In the genomic region with DNA sequence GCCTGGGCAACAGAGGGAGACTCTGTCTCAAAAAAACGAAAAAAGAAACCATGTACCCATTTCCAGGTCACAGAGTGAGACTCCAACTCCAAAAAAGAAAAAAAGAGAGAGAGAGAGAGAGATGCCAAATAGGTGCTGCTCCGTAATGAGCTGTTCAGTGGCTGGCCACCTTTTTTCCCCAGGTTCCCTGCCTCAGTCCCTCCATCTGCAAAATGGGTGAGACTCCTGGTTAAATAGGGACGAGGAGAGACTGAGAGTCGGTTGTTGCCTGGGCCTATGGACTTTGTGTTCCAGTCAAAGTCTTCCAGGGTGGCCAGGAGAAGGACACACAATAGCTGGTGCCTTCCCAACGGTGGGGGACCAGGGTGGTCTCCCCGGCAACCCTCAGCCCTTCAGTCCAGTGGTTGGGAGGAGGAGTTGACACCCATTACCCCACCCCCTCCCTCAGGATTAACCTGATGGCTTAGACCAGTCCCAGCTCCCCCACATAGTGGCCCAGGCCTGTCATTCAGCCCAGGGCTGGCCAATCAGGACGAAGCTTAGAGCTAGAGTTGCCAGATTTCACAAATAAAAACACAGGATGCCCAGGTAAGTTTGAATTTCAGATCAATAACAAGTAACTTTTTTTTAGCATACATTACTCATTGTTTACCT, we compare ENCODE assay signal across 1 cellular context.
TF ChIP-seq lines count a peak whose summit lies in the region.

No MANE protein-coding gene starts in this region.

TF ChIP-seq in K562, 482 proteins besides CTCF, POLR2A, EP300 and RAD21 (continued from another document):
- TF ChIP-seq KDM1A (IDR thresholded peaks at IDR 0.05) (peak; percentile 33 to 63; a peak in 2 of 4 replicates), NONO (IDR thresholded peaks at IDR 0.05; ENCODE audit: low read depth in 2 of 2, low read length in 1 of 2) (no peak), BCOR (IDR thresholded peaks at IDR 0.05) (peak; percentile 42; the same call in 1 of the 2 replicates), KAT2B (IDR thresholded peaks at IDR 0.05; ENCODE audit: low read depth, low read length) (no peak), ZNF589 (CRISPR knock-in tag; IDR thresholded peaks at IDR 0.05; ENCODE audit: low read depth) (no peak), ELF2 (CRISPR knock-in tag; IDR thresholded peaks at IDR 0.05) (no peak), NCOA1 (IDR thresholded peaks at IDR 0.05; ENCODE audit: low read depth) (no peak), ZBTB8A (IDR thresholded peaks at IDR 0.05; ENCODE audit: partially characterized antibody) (no peak), ZC3H4 (CRISPR knock-in tag; IDR thresholded peaks at IDR 0.05; ENCODE audit: borderline replicate concordance) (no peak), U2AF1 (optimal IDR thresholded peaks at IDR 0.05; ENCODE audit: low read depth, low read length) (no peak)
- TF ChIP-seq, protein P1, sequence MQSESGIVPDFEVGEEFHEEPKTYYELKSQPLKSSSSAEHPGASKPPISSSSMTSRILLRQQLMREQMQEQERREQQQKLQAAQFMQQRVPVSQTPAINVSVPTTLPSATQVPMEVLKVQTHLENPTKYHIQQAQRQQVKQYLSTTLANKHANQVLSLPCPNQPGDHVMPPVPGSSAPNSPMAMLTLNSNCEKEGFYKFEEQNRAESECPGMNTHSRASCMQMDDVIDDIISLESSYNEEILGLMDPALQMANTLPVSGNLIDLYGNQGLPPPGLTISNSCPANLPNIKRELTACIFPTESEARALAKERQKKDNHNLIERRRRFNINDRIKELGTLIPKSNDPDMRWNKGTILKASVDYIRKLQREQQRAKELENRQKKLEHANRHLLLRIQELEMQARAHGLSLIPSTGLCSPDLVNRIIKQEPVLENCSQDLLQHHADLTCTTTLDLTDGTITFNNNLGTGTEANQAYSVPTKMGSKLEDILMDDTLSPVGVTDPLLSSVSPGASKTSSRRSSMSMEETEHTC (IDR thresholded peaks at IDR 0.05), result no peak
- TF ChIP-seq, protein P2, sequence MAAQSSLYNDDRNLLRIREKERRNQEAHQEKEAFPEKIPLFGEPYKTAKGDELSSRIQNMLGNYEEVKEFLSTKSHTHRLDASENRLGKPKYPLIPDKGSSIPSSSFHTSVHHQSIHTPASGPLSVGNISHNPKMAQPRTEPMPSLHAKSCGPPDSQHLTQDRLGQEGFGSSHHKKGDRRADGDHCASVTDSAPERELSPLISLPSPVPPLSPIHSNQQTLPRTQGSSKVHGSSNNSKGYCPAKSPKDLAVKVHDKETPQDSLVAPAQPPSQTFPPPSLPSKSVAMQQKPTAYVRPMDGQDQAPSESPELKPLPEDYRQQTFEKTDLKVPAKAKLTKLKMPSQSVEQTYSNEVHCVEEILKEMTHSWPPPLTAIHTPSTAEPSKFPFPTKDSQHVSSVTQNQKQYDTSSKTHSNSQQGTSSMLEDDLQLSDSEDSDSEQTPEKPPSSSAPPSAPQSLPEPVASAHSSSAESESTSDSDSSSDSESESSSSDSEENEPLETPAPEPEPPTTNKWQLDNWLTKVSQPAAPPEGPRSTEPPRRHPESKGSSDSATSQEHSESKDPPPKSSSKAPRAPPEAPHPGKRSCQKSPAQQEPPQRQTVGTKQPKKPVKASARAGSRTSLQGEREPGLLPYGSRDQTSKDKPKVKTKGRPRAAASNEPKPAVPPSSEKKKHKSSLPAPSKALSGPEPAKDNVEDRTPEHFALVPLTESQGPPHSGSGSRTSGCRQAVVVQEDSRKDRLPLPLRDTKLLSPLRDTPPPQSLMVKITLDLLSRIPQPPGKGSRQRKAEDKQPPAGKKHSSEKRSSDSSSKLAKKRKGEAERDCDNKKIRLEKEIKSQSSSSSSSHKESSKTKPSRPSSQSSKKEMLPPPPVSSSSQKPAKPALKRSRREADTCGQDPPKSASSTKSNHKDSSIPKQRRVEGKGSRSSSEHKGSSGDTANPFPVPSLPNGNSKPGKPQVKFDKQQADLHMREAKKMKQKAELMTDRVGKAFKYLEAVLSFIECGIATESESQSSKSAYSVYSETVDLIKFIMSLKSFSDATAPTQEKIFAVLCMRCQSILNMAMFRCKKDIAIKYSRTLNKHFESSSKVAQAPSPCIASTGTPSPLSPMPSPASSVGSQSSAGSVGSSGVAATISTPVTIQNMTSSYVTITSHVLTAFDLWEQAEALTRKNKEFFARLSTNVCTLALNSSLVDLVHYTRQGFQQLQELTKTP (IDR thresholded peaks at IDR 0.05; ENCODE audit: low read depth in 1 of 2, partially characterized antibody in 2 of 2), result no peak
- TF ChIP-seq, protein P3, sequence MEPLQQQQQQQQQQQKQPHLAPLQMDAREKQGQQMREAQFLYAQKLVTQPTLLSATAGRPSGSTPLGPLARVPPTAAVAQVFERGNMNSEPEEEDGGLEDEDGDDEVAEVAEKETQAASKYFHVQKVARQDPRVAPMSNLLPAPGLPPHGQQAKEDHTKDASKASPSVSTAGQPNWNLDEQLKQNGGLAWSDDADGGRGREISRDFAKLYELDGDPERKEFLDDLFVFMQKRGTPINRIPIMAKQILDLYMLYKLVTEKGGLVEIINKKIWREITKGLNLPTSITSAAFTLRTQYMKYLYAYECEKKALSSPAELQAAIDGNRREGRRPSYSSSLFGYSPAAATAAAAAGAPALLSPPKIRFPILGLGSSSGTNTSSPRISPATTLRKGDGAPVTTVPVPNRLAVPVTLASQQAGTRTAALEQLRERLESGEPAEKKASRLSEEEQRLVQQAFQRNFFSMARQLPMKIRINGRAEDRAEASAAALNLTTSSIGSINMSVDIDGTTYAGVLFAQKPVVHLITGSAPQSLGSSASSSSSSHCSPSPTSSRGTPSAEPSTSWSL (CRISPR knock-in tag; IDR thresholded peaks at IDR 0.05; ENCODE audit: borderline replicate concordance), result no peak
- TF ChIP-seq, protein P4, sequence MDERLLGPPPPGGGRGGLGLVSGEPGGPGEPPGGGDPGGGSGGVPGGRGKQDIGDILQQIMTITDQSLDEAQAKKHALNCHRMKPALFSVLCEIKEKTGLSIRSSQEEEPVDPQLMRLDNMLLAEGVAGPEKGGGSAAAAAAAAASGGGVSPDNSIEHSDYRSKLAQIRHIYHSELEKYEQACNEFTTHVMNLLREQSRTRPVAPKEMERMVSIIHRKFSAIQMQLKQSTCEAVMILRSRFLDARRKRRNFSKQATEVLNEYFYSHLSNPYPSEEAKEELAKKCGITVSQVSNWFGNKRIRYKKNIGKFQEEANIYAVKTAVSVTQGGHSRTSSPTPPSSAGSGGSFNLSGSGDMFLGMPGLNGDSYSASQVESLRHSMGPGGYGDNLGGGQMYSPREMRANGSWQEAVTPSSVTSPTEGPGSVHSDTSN (CRISPR knock-in tag; IDR thresholded peaks at IDR 0.05; ENCODE audit: low read depth), result no peak
- TF ChIP-seq, protein P4 (tag; conservative IDR thresholded peaks at IDR 0.05; ENCODE audit: low read depth), result 0 out of 2 replicates have a peak, but pooled peaks have one; percentile 36
- TF ChIP-seq, protein P5, sequence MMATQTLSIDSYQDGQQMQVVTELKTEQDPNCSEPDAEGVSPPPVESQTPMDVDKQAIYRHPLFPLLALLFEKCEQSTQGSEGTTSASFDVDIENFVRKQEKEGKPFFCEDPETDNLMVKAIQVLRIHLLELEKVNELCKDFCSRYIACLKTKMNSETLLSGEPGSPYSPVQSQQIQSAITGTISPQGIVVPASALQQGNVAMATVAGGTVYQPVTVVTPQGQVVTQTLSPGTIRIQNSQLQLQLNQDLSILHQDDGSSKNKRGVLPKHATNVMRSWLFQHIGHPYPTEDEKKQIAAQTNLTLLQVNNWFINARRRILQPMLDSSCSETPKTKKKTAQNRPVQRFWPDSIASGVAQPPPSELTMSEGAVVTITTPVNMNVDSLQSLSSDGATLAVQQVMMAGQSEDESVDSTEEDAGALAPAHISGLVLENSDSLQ (IDR thresholded peaks at IDR 0.05), result peak; percentile 94
- TF ChIP-seq, protein P6, sequence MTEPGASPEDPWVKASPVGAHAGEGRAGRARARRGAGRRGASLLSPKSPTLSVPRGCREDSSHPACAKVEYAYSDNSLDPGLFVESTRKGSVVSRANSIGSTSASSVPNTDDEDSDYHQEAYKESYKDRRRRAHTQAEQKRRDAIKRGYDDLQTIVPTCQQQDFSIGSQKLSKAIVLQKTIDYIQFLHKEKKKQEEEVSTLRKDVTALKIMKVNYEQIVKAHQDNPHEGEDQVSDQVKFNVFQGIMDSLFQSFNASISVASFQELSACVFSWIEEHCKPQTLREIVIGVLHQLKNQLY (CRISPR knock-in tag; conservative IDR thresholded peaks at IDR 0.05), result no peak
